ENCODE assay signal across 13 cellular contexts in the genomic region with DNA sequence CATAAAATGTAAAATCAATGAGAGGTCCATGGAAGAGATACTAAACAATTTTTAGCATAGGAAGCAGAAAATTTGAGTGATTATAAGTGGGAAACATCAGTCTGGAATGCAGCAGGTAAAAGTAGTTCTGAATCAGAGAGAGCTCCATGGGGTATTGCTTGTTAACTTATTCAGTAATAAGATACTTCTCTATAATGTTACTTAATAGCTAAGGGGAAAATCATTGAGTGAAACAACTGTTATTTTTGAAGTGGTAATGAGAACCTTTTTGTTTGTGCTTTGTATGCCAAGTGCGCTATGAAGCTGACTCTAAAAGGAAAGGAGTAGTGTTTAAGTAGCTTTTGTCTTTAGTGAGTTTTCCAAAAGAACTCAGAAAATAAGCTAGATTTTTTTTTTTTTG.
"Had no signal": no experiment of that assay in that cellular context is flagged by ENCODE, and none has a peak within 500 bp of the region (broad histone marks: within the 10 kb centered on the region; RNA-seq: fewer than 3 reads in every experiment).

No MANE protein-coding gene starts in this region.

- H3K4me3 Mint-ChIP-seq: activated CD4-positive, alpha-beta memory T cell treated with anti-CD3 and anti-CD28 coated beads for 36 hours; activated naive CD8-positive, alpha-beta T cell treated with anti-CD3 and anti-CD28 coated beads, Interleukin-2, amount 10 ng/mL, durations not matched to agents 7 days and 5 days; activated T-cell treated with anti-CD3 and anti-CD28 coated beads, Interleukin-2, amount 50 U/mL, for 4 hours; neural crest cell; stimulated activated naive CD8-positive, alpha-beta T cell treated with anti-CD3 and anti-CD28 coated beads, Interleukin-15, Interleukin-2, amounts not matched to agents 100 ng/mL and 50 ng/mL, for 24 hours had no signal

- H3K4me1 Mint-ChIP-seq: neural crest cell had no signal

- DNase-seq: activated CD4-positive, alpha-beta memory T cell treated with anti-CD3 and anti-CD28 coated beads for 36 hours; activated effector memory CD4-positive, alpha-beta T cell treated with anti-CD3 and anti-CD28 coated beads, Interleukin-2, amount 50 U/mL, for 16 hours; activated naive CD8-positive, alpha-beta T cell treated with anti-CD3 and anti-CD28 coated beads, Interleukin-2, amount 10 ng/mL, durations not matched to agents 7 days and 5 days; activated T-cell treated with anti-CD3 and anti-CD28 coated beads, Interleukin-2, amount 50 U/mL, for 4 hours; foreskin fibroblast; ovary; stimulated activated CD4-positive, alpha-beta T cell treated with anti-CD3 and anti-CD28 coated beads, Interleukin-4, amount 100 ng/mL, for 1 hour; stimulated activated CD8-positive, alpha-beta memory T cell treated with anti-CD3 and anti-CD28 coated beads, Interleukin-4, amount 100 ng/mL, for 48 hours; upper lobe of right lung had no signal

- FAIRE-seq: bronchial epithelial cell had no signal

- H3K9me3 Mint-ChIP-seq: activated CD4-positive, alpha-beta memory T cell treated with anti-CD3 and anti-CD28 coated beads for 36 hours; activated naive CD8-positive, alpha-beta T cell treated with anti-CD3 and anti-CD28 coated beads, Interleukin-2, amount 10 ng/mL, durations not matched to agents 7 days and 5 days; activated T-cell treated with anti-CD3 and anti-CD28 coated beads, Interleukin-2, amount 50 U/mL, for 4 hours; stimulated activated naive CD8-positive, alpha-beta T cell treated with anti-CD3 and anti-CD28 coated beads, Interleukin-15, Interleukin-2, amounts not matched to agents 100 ng/mL and 50 ng/mL, for 24 hours had no signal

- ATAC-seq: activated T-cell treated with anti-CD3 and anti-CD28 coated beads, Interleukin-2, amount 50 U/mL, for 4 hours; left lobe of liver; upper lobe of right lung had no signal

- H3K27me3 Mint-ChIP-seq: activated CD4-positive, alpha-beta memory T cell treated with anti-CD3 and anti-CD28 coated beads for 36 hours; activated naive CD8-positive, alpha-beta T cell treated with anti-CD3 and anti-CD28 coated beads, Interleukin-2, amount 10 ng/mL, durations not matched to agents 7 days and 5 days; stimulated activated naive CD8-positive, alpha-beta T cell treated with anti-CD3 and anti-CD28 coated beads, Interleukin-15, Interleukin-2, amounts not matched to agents 100 ng/mL and 50 ng/mL, for 24 hours had no signal

- H3K27ac Mint-ChIP-seq: activated CD4-positive, alpha-beta memory T cell treated with anti-CD3 and anti-CD28 coated beads for 36 hours; activated naive CD8-positive, alpha-beta T cell treated with anti-CD3 and anti-CD28 coated beads, Interleukin-2, amount 10 ng/mL, durations not matched to agents 7 days and 5 days; stimulated activated naive CD8-positive, alpha-beta T cell treated with anti-CD3 and anti-CD28 coated beads, Interleukin-15, Interleukin-2, amounts not matched to agents 100 ng/mL and 50 ng/mL, for 24 hours had no signal
